23 cellular contexts compared by ENCODE assay signal in genomic region chr11:8015753-8016239, GRCh38. TPM values are rescaled to one million over a fixed set of nuclear protein-coding genes. Genes with fewer than 3 reads are reported as not detected.
DNase-seq lines count a peak whose midpoint lies in the region; ATAC-seq, FAIRE-seq and TF ChIP-seq lines count a peak whose summit lies in the region.
"Had no signal": no experiment of that assay in that cellular context is flagged by ENCODE, and none has a peak within 500 bp of the region (broad histone marks: within the 10 kb centered on the region; RNA-seq: fewer than 3 reads in every experiment).

No MANE protein-coding gene starts in this region.

- H3K36me3 ChIP-seq in HUES48 (ENCODE audit: control insufficient read depth, insufficient read depth, low read length) (no peaks in the 10 kb centered on the region), astrocyte (ENCODE audit: insufficient read depth, low read length) (no peaks in the 10 kb centered on the region), A673 (ENCODE audit: insufficient read depth, low read length, poor library complexity, severe bottlenecking) (no peaks in the 10 kb centered on the region)

- H3K27me3 ChIP-seq in HUES48 (ENCODE audit: control insufficient read depth, insufficient read depth, low read length) (peaks cover 62% of the 10 kb centered on the region), astrocyte (ENCODE audit: insufficient read depth, low read length) (no peaks in the 10 kb centered on the region), A673 (replicated peaks; ENCODE audit: insufficient read depth, low read depth, low read length, poor library complexity) (peaks cover 56% of the 10 kb centered on the region)

- peaks cover 6% of the 10 kb centered on the region for H4K20me1 ChIP-seq in astrocyte (ENCODE audit: insufficient read depth, low read length)

- peaks cover 2% of the 10 kb centered on the region for H3K36me3 Mint-ChIP-seq in astrocyte (ENCODE audit: low read depth, unreplicated experiment)

- H3K4me1 Mint-ChIP-seq in astrocyte (ENCODE audit: low read depth, unreplicated experiment): peaks cover 31% of the 10 kb centered on the region

- no TSS peak for BruUV-seq in A673 (replicated peaks; lab: Mats Ljungman, UMichigan)

- H3K9me3 ChIP-seq in HUES48 (ENCODE audit: control insufficient read depth, insufficient read depth, low read length): no peaks in the 10 kb centered on the region
- H3K9me3 ChIP-seq in astrocyte (ENCODE audit: insufficient read depth, low read depth, low read length): no peaks in the 10 kb centered on the region
- H3K9me3 ChIP-seq in A673 (ENCODE audit: low read depth, low read length, poor library complexity, severe bottlenecking): no peaks in the 10 kb centered on the region

- peak; percentile 32 for FAIRE-seq in astrocyte (lab: Jason Lieb, UNC)
- FAIRE-seq: H54, islet of Langerhans, urothelium cell line had no signal

- H3K4me3 Mint-ChIP-seq in astrocyte (ENCODE audit: unreplicated experiment): no peak overlapping the region

- H3K4me3 ChIP-seq in HUES48 (ENCODE audit: low read depth, low read length) (peak overlapping the region; percentile 31; the same call in 1 of the 2 replicates), astrocyte (ENCODE audit: insufficient read depth, low read depth, low read length) (no peak overlapping the region), A673 (ENCODE audit: low read depth, low read length, poor library complexity, severe bottlenecking) (no peak overlapping the region)
- H3K4me3 ChIP-seq: SK-N-MC had no signal

- H3K27ac ChIP-seq in HUES48 (ENCODE audit: low read depth, low read length): no peak overlapping the region
- H3K27ac ChIP-seq in astrocyte (ENCODE audit: low read depth, low read length): no peak overlapping the region
- no peak overlapping the region for H3K27ac ChIP-seq in A673 (ENCODE audit: low read depth, low read length, poor library complexity, severe bottlenecking)
- H3K27ac ChIP-seq: SK-N-MC had no signal

- in situ Hi-C loops in ACHN (cut with HindIII; ENCODE audit: low pct_ligation_motif_present, low pct_unique_long_range_greater_than_20kb, low sequenced_read_pairs): no loop called here

- DNase-seq in AG08395 (ENCODE audit: low spot score): peak; percentile 48
- peak; percentile 72 for DNase-seq in astrocyte (ENCODE audit: low read depth)
- peak; percentile 39 for DNase-seq in kidney glomerular epithelial cell (lab: John Stamatoyannopoulos, UW)
- no peak for DNase-seq in ACHN
- DNase-seq in A673 (ENCODE audit: low spot score): no peak
- DNase-seq in hypothalamus (lab: John Stamatoyannopoulos, UW): no peak
- DNase-seq: activated effector memory CD4-positive, alpha-beta T cell treated with Interleukin-2 at 50 U/mL for 16 hours; amygdala; COR-L47; cortex of kidney; glutamatergic neuron; MM.1S; NCI-H187; NCI-H510A; stimulated activated naive CD4-positive, alpha-beta T cell treated with Interleukin-2 at 50 U/mL for 16 hours had no signal

- no peak overlapping the region for H2AFZ ChIP-seq in astrocyte (ENCODE audit: low read depth, low read length)

- peak overlapping the region; percentile 44 for H3K27ac Mint-ChIP-seq in astrocyte (ENCODE audit: unreplicated experiment)

- POLR2A ChIA-PET in A673 (lab: Charles Lee; ENCODE audit: low non-redundant PET): no interaction called here

- CTCF ChIA-PET in A673 (lab: Charles Lee): no interaction called here

- TF ChIP-seq CTCF in astrocyte (IDR thresholded peaks at IDR 0.05; ENCODE audit: insufficient read depth, low read depth, low read length) (no peak), A673 (conservative IDR thresholded peaks at IDR 0.05; ENCODE audit: low read depth, low read length) (no peak)

- peaks cover 35% of the 10 kb centered on the region for H3K27me3 Mint-ChIP-seq in astrocyte (ENCODE audit: low read depth, unreplicated experiment)

- peak overlapping the region; percentile 50 for H3K4me2 ChIP-seq in astrocyte (ENCODE audit: low read length)

- H3K9me3 Mint-ChIP-seq in astrocyte (ENCODE audit: unreplicated experiment): no peaks in the 10 kb centered on the region

- no peaks in the 10 kb centered on the region for H3K79me2 ChIP-seq in astrocyte (ENCODE audit: insufficient read depth, low read length)

- no peak overlapping the region for H3K9ac ChIP-seq in HUES48 (ENCODE audit: low read depth, low read length)
- no peak overlapping the region for H3K9ac ChIP-seq in astrocyte (ENCODE audit: low read length)

- intact Hi-C loops in A673 (cut with micrococcal nuclease; ENCODE audit: unreplicated experiment): no loop called here

- no peak for ATAC-seq in HG03108 (IDR thresholded peaks at IDR 0.05; ENCODE audit: unreplicated experiment)

- H3K4me1 ChIP-seq in HUES48 (ENCODE audit: control insufficient read depth, insufficient read depth, low read length) (peaks cover 38% of the 10 kb centered on the region), astrocyte (ENCODE audit: insufficient read depth, low read length) (peaks cover 29% of the 10 kb centered on the region), A673 (ENCODE audit: insufficient read depth, low read length, poor library complexity, severe bottlenecking) (no peaks in the 10 kb centered on the region)

RNA-seq across cellular contexts. Expression of gene EIF3F, which starts 28.7 kb away (rescaled TPM):
- total RNA-seq in astrocyte: 243 and 260 TPM in 2 replicates
- 146 and 151 TPM in 2 replicates for total RNA-seq in A673 (2021)

RNA-seq across cellular contexts. Expression of gene NLRP10, which starts 50.5 kb away (rescaled TPM):
- total RNA-seq in astrocyte (2.5 and 3.1 TPM in 2 replicates), A673 (2021) (not detected in 2 replicates)
- total RNA-seq: activated CD8-positive, alpha-beta memory T cell treated with anti-CD3 and anti-CD28 coated beads for 36 hours; HT-29 had no signal

Comparison
In these comparisons a context has a peak if more than half of its experiments do, and no peak if none do; other contexts are left out.
1. DNase-seq: peak in AG08395 (single experiment), astrocyte (single experiment) and kidney glomerular epithelial cell (single experiment); none in ACHN (single experiment), A673 (single experiment) and hypothalamus (0 of 51).